Comparison of ENCODE assay signal across 24 cellular contexts in the genomic region with DNA sequence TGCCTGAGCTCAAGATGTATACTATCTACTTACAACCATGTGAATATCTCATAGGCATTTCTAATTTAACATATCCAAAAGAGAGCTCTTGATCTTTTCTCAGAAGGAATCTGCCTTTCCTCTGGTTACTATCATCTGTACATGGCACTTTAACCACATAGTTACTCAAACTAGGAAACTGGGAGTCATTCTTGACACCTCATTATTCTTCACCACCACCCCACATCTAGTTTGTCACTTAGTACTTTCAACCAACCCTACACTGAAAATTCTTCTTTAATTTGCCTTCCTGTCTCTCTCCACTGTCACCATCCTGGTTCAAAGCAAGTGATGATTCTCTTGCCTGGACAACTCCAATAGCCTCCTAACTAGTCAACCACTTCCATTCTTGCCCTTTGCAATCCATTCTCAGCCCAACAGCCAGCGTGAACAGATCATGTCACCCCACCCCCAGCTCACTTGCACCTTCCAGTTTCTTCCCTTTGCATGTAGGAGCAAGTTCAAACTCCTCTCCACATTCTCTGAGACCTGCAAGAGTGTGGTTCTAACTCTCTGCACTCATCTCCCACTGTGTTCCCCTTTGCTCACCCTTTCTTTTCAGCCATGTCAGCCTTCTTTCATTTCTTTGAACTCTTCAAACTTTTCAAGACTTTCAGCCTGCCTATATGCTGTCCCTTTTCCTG. TPM values are rescaled to one million over a fixed set of nuclear protein-coding genes. Genes with fewer than 3 reads are reported as not detected.
DNase-seq lines count a peak whose midpoint lies in the region; ATAC-seq and TF ChIP-seq lines count a peak whose summit lies in the region.
"Had no signal": no experiment of that assay in that cellular context is flagged by ENCODE, and none has a peak within 500 bp of the region (broad histone marks: within the 10 kb centered on the region; RNA-seq: fewer than 3 reads in every experiment).

No MANE protein-coding gene starts in this region.

- H3K36me3 ChIP-seq in lower lobe of right lung: no peaks in the 10 kb centered on the region
- H3K36me3 ChIP-seq: MG63 had no signal

- H3K4me3 ChIP-seq in epithelial cell of esophagus (ENCODE audit: low read length) (no peak overlapping the region), lower lobe of right lung (no peak overlapping the region)
- H3K4me3 ChIP-seq: A549, GM23248, MG63 had no signal

- CTCF ChIA-PET in activated naive CD4-positive, alpha-beta T cell treated with anti-CD3 and anti-CD28 coated beads for 36 hours (lab: Charles Lee): no interaction called here

- intact Hi-C loops in activated naive CD4-positive, alpha-beta T cell treated with anti-CD3 and anti-CD28 coated beads for 36 hours (cut with micrococcal nuclease): no loop called here
- intact Hi-C loops in lower lobe of right lung (cut with DNase I) (no loop called here), sciatic nerve (cut with DNase I) (no loop called here)

- H3K4me1 ChIP-seq in lower lobe of right lung: no peaks in the 10 kb centered on the region
- H3K4me1 ChIP-seq: A549 had no signal

- H3K27ac Mint-ChIP-seq in activated naive CD4-positive, alpha-beta T cell treated with anti-CD3 and anti-CD28 coated beads, Interleukin-2, amount 50 U/mL, for 72 hours: no peak overlapping the region
- H3K27ac Mint-ChIP-seq in activated naive CD4-positive, alpha-beta T cell treated with anti-CD3 and anti-CD28 coated beads for 36 hours: no peak overlapping the region
- no peak overlapping the region for H3K27ac Mint-ChIP-seq in stimulated activated effector memory CD8-positive, alpha-beta T cell treated with anti-CD3 and anti-CD28 coated beads, Interleukin-12 subunit alpha, Interleukin-12 subunit beta, amount 100 ng/mL, for 72 hours
- H3K27ac Mint-ChIP-seq: CD4-positive, alpha-beta memory T cell had no signal

- peaks cover 9% of the 10 kb centered on the region for H3K27me3 Mint-ChIP-seq in activated naive CD4-positive, alpha-beta T cell treated with anti-CD3 and anti-CD28 coated beads for 36 hours (ENCODE audit: low read depth)

- H3K27ac ChIP-seq in lower lobe of right lung: no peak overlapping the region
- H3K27ac ChIP-seq: A549, GM23248 had no signal

- no peak overlapping the region for H3K4me3 Mint-ChIP-seq in activated naive CD4-positive, alpha-beta T cell treated with anti-CD3 and anti-CD28 coated beads for 36 hours
- no peak overlapping the region for H3K4me3 Mint-ChIP-seq in stimulated activated effector memory CD8-positive, alpha-beta T cell treated with anti-CD3 and anti-CD28 coated beads, Interleukin-12 subunit alpha, Interleukin-12 subunit beta, amount 100 ng/mL, for 72 hours
- H3K4me3 Mint-ChIP-seq: CD4-positive, alpha-beta memory T cell had no signal

- H3K4me1 Mint-ChIP-seq in activated naive CD4-positive, alpha-beta T cell treated with anti-CD3 and anti-CD28 coated beads for 36 hours (ENCODE audit: low read depth): no peaks in the 10 kb centered on the region
- H3K4me1 Mint-ChIP-seq in stimulated activated effector memory CD8-positive, alpha-beta T cell treated with anti-CD3 and anti-CD28 coated beads, Interleukin-12 subunit alpha, Interleukin-12 subunit beta, amount 100 ng/mL, for 72 hours: no peaks in the 10 kb centered on the region
- H3K4me1 Mint-ChIP-seq: CD4-positive, alpha-beta memory T cell had no signal

- no peaks in the 10 kb centered on the region for H3K36me3 Mint-ChIP-seq in activated naive CD4-positive, alpha-beta T cell treated with anti-CD3 and anti-CD28 coated beads, Interleukin-2, amount 50 U/mL, for 72 hours
- H3K36me3 Mint-ChIP-seq in activated naive CD4-positive, alpha-beta T cell treated with anti-CD3 and anti-CD28 coated beads for 36 hours (ENCODE audit: low read depth): no peaks in the 10 kb centered on the region
- H3K36me3 Mint-ChIP-seq in stimulated activated effector memory CD8-positive, alpha-beta T cell treated with anti-CD3 and anti-CD28 coated beads, Interleukin-12 subunit alpha, Interleukin-12 subunit beta, amount 100 ng/mL, for 72 hours: no peaks in the 10 kb centered on the region
- H3K36me3 Mint-ChIP-seq: CD4-positive, alpha-beta memory T cell had no signal

- no peaks in the 10 kb centered on the region for H3K9me3 ChIP-seq in lower lobe of right lung
- H3K9me3 ChIP-seq: A549, MG63 had no signal

- no peaks in the 10 kb centered on the region for H3K9me3 Mint-ChIP-seq in activated naive CD4-positive, alpha-beta T cell treated with anti-CD3 and anti-CD28 coated beads, Interleukin-2, amount 50 U/mL, for 72 hours
- no peaks in the 10 kb centered on the region for H3K9me3 Mint-ChIP-seq in activated naive CD4-positive, alpha-beta T cell treated with anti-CD3 and anti-CD28 coated beads for 36 hours
- no peaks in the 10 kb centered on the region for H3K9me3 Mint-ChIP-seq in stimulated activated effector memory CD8-positive, alpha-beta T cell treated with anti-CD3 and anti-CD28 coated beads, Interleukin-12 subunit alpha, Interleukin-12 subunit beta, amount 100 ng/mL, for 72 hours
- H3K9me3 Mint-ChIP-seq: CD4-positive, alpha-beta memory T cell had no signal

- no peak for DNase-seq in activated naive CD4-positive, alpha-beta T cell treated with anti-CD3 and anti-CD28 coated beads, Interleukin-2, amount 50 U/mL, for 72 hours (ENCODE audit: low spot score in 2 of 2)
- no peak for DNase-seq in activated naive CD4-positive, alpha-beta T cell treated with anti-CD3 and anti-CD28 coated beads for 36 hours
- peak; percentile 86 for DNase-seq in epithelial cell of esophagus (ENCODE audit: low read depth)
- DNase-seq in stimulated activated effector memory CD8-positive, alpha-beta T cell treated with anti-CD3 and anti-CD28 coated beads, Interleukin-12 subunit alpha, Interleukin-12 subunit beta, amount 100 ng/mL, for 72 hours (ENCODE audit: low spot score in 2 of 2): no peak
- DNase-seq in NCI-H345 (lab: John Stamatoyannopoulos, UW): no peak
- no peak for DNase-seq in lower lobe of right lung
- DNase-seq in sciatic nerve (ENCODE audit: low spot score): no peak
- DNase-seq: C1 segment of cervical spinal cord; CD4-positive, alpha-beta memory T cell; COR-L47; DMS53; GM23248; H7; IMR-90; KG1; MG63; NCI-H1105 treated with DMSO at 0.1 percent for 48 hours; NCI-H2029; NCI-H510A; NCI-H69; SHP77 treated with DMSO at 0.1 percent for 48 hours had no signal

- TF ChIP-seq CTCF in epithelial cell of esophagus (IDR thresholded peaks at IDR 0.05; ENCODE audit: insufficient read depth, low read depth, low read length, missing control alignments) (no peak), lower lobe of right lung (IDR thresholded peaks at IDR 0.05) (no peak)

- H3K27me3 ChIP-seq in lower lobe of right lung (ENCODE audit: low read depth): no peaks in the 10 kb centered on the region
- H3K27me3 ChIP-seq: MG63 had no signal

- ATAC-seq in activated naive CD4-positive, alpha-beta T cell treated with anti-CD3 and anti-CD28 coated beads, Interleukin-2, amount 50 U/mL, for 72 hours: peak; percentile 61 to 96
- peak; percentile 60 for ATAC-seq in HG03432 (IDR thresholded peaks at IDR 0.05; ENCODE audit: unreplicated experiment)
- peak; percentile 84 for ATAC-seq in stimulated activated effector memory CD8-positive, alpha-beta T cell treated with anti-CD3 and anti-CD28 coated beads, Interleukin-12 subunit alpha, Interleukin-12 subunit beta, amount 100 ng/mL, for 72 hours
- ATAC-seq in lower lobe of right lung: no peak
- ATAC-seq in sciatic nerve: no peak
- ATAC-seq: A549, Panc1 had no signal

RNA-seq across cellular contexts. Expression of a gene that starts 17.3 kb away (rescaled TPM):
- total RNA-seq in activated naive CD4-positive, alpha-beta T cell treated with anti-CD3 and anti-CD28 coated beads, Interleukin-2, amount 50 U/mL, for 72 hours: 10 to 100 TPM in 1 of 2 donors, 1 to 10 TPM in 1; 5.8 to 12.1 TPM
- 1 to 10 TPM in 1 of 2 experiments, under 1 TPM in 1; 0.50 to 1.2 TPM for total RNA-seq in activated naive CD4-positive, alpha-beta T cell treated with anti-CD3 and anti-CD28 coated beads for 36 hours
- 61.9 TPM for total RNA-seq in lower lobe of right lung
- 114 TPM for total RNA-seq in sciatic nerve

Comparison
In these comparisons a context has a peak if more than half of its experiments do, and no peak if none do; other contexts are left out.
1. ATAC-seq: peak in activated naive CD4-positive, alpha-beta T cell treated with anti-CD3 and anti-CD28 coated beads, Interleukin-2, amount 50 U/mL, for 72 hours (2 of 2), HG03432 (single experiment) and stimulated activated effector memory CD8-positive, alpha-beta T cell treated with anti-CD3 and anti-CD28 coated beads, Interleukin-12 subunit alpha, Interleukin-12 subunit beta, amount 100 ng/mL, for 72 hours (single experiment); none in lower lobe of right lung (0 of 2) and sciatic nerve (single experiment).